In the genomic region with DNA sequence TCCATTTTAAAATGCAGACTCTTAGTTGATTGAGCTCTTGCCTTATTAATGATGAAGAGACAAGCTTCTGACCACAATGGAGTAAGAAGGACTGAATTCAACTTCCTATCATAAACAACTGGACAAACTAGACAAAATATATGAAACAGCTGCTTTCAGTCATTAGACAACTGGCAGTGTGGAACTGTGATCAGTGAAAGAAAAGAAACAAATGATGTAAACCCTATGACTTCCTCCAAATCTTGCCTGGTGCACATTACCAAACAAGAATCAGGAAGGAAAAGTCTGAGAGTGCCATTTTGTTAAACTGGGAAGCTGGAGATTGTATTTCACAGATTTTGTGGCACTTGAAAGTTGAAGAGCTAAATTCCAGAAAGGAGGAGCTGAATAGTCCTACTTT, we compare ENCODE assay signal across 19 cellular contexts.
DNase-seq lines count a peak whose midpoint lies in the region; ATAC-seq and TF ChIP-seq lines count a peak whose summit lies in the region.
"Had no signal": no experiment of that assay in that cellular context is flagged by ENCODE, and none has a peak within 500 bp of the region (broad histone marks: within the 10 kb centered on the region; RNA-seq: fewer than 3 reads in every experiment).

No MANE protein-coding gene starts in this region.

- no peaks in the 10 kb centered on the region for H3K36me3 Mint-ChIP-seq in nephron progenitor cell (ENCODE audit: low read depth)
- H3K36me3 Mint-ChIP-seq: CD8-positive, alpha-beta T cell had no signal

- H3K4me1 Mint-ChIP-seq in nephron progenitor cell = no peaks in the 10 kb centered on the region
- H3K4me1 Mint-ChIP-seq: B cell had no signal

- H3K27me3 ChIP-seq in left ventricle myocardium inferior (ENCODE audit: low read depth) = no peaks in the 10 kb centered on the region
- H3K27me3 ChIP-seq: BLaER1 treated with 17β-estradiol and CSF1 and Interleukin-3, amounts not matched to agents 10 nM and 100 nM had no signal

- no peaks in the 10 kb centered on the region for H3K4me1 ChIP-seq in left ventricle myocardium inferior
- H3K4me1 ChIP-seq: A549; BLaER1 treated with 17β-estradiol and CSF1 and Interleukin-3, amounts not matched to agents 10 nM and 100 nM; Caco-2 had no signal

- H3K27me3 Mint-ChIP-seq in nephron progenitor cell (ENCODE audit: low read depth, poor library complexity) = no peaks in the 10 kb centered on the region
- H3K27me3 Mint-ChIP-seq: B cell; CD4-positive, alpha-beta T cell had no signal

- H3K4me3 Mint-ChIP-seq in nephron progenitor cell = no peak overlapping the region
- H3K4me3 Mint-ChIP-seq: B cell; CD4-positive, alpha-beta T cell; CD8-positive, alpha-beta T cell had no signal

- H3K27ac Mint-ChIP-seq in nephron progenitor cell = peak overlapping the region; percentile 34
- H3K27ac Mint-ChIP-seq: B cell; CD4-positive, alpha-beta T cell; CD8-positive, alpha-beta T cell had no signal

- intact Hi-C loops in Right ventricle myocardium inferior (cut with DNase I) (no loop called here), cardiac septum (cut with DNase I) (no loop called here), left ventricle myocardium inferior (cut with micrococcal nuclease) (no loop called here)

- H3K4me3 ChIP-seq in left ventricle myocardium inferior = no peak overlapping the region
- H3K4me3 ChIP-seq: A549; BLaER1 treated with 17β-estradiol and CSF1 and Interleukin-3, amounts not matched to agents 10 nM and 100 nM had no signal

- peaks cover 7% of the 10 kb centered on the region for H3K9me3 Mint-ChIP-seq in nephron progenitor cell
- H3K9me3 Mint-ChIP-seq: CD4-positive, alpha-beta T cell; CD8-positive, alpha-beta T cell had no signal

- ATAC-seq in Right ventricle myocardium inferior = peak; percentile 79
- ATAC-seq in esophagus mucosa = no peak
- ATAC-seq: A549; CD8-positive, alpha-beta T cell had no signal

- TF ChIP-seq CTCF in left ventricle myocardium inferior (IDR thresholded peaks at IDR 0.05; ENCODE audit: borderline replicate concordance) = no peak
- TF ChIP-seq CTCF in nephron progenitor cell (IDR thresholded peaks at IDR 0.05) = no peak

- H3K36me3 ChIP-seq in left ventricle myocardium inferior = no peaks in the 10 kb centered on the region
- H3K36me3 ChIP-seq: BLaER1 treated with 17β-estradiol and CSF1 and Interleukin-3, amounts not matched to agents 10 nM and 100 nM had no signal

- H3K9me3 ChIP-seq in left ventricle myocardium inferior (replicated peaks) = peaks cover 30% of the 10 kb centered on the region
- H3K9me3 ChIP-seq: Caco-2 had no signal

- peak overlapping the region; percentile 41 for H3K27ac ChIP-seq in left ventricle myocardium inferior (replicated peaks)
- H3K27ac ChIP-seq: 22Rv1; A549; BLaER1 treated with 17β-estradiol and CSF1 and Interleukin-3, amounts not matched to agents 10 nM and 100 nM; C4-2B had no signal

- DNase-seq in Right ventricle myocardium inferior (ENCODE audit: missing footprints) = no peak
- DNase-seq in cardiac septum (ENCODE audit: low spot score) = no peak
- no peak for DNase-seq in left ventricle myocardium inferior
- peak; percentile 18 for DNase-seq in left kidney (ENCODE audit: low read depth, low spot score)
- no peak for DNase-seq in nephron progenitor cell
- no peak for DNase-seq in NCI-H2227 (lab: John Stamatoyannopoulos, UW; ENCODE audit: unreplicated experiment)
- DNase-seq: AML-193; Caco-2; Calu3; CD4-positive, alpha-beta T cell; CD8-positive, alpha-beta T cell; DMS79 treated with DMSO at 0.1 percent for 48 hours; GF-D8 had no signal
